Comparison of ENCODE assay signal across 7 cellular contexts in the genomic region with DNA sequence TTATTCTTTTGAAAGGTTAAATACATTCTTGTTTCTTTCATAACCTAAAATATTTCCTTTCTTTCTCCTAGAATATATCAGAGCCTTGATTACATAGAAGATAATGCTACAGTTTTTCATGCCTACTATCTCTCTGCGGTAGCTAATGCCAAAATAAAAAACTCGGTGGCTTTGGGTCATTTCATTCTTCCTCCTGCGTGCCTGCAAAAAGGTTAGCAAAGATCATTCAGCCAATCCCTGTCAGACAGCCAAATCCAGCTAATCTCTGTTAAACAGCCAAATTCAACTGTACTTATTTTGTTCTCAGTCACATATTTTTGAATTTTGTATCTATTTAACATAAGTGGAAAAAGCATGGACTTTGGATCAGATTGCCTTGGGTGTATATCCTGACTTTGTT. TPM values are rescaled to one million over a fixed set of nuclear protein-coding genes. Genes with fewer than 3 reads are reported as not detected.
"Had no signal": no experiment of that assay in that cellular context is flagged by ENCODE, and none has a peak within 500 bp of the region (broad histone marks: within the 10 kb centered on the region; RNA-seq: fewer than 3 reads in every experiment).

No MANE protein-coding gene starts in this region.

RNA-seq across cellular contexts. Expression of a gene that starts 1.8 kb away (rescaled TPM):
- total RNA-seq: GM23248, H4, H7, HepG2, HFFc6, HT1080 had no signal
- polyA plus RNA-seq: GM23248, HepG2, IgD-negative memory B cell had no signal
